ENCODE assay signal across 20 cellular contexts in the genomic region with DNA sequence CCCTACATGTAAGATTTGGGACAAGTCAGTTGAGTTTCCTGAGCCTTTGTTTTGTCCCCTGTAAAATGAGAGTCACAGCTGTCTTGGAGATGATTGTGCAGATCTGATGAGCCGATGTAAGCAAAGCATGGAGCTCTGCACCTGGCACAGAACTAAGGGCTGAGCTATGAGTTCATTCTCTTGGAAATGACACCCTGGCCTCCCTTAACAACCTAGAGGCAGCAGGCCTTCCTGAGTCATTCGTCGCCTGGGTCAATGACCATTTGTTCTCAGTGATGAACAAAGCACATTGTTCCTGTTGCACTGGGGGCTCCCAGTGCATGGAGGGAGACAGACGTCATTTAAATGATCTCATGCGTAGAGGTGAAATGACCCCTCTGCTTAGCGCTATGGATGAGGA.
A peak's percentile ranks its signal among the peaks of the same experiment; 100 is the strongest.
DNase-seq lines count a peak whose midpoint lies in the region; ATAC-seq and TF ChIP-seq lines count a peak whose summit lies in the region.
"Had no signal": no experiment of that assay in that cellular context is flagged by ENCODE, and none has a peak within 500 bp of the region (broad histone marks: within the 10 kb centered on the region; RNA-seq: fewer than 3 reads in every experiment).

No MANE protein-coding gene starts in this region.

- no peak overlapping the region for H3K4me3 Mint-ChIP-seq in Calu3 (ENCODE audit: low read depth, unreplicated experiment)
- H3K4me3 Mint-ChIP-seq in type B pancreatic cell: no peak overlapping the region
- H3K4me3 Mint-ChIP-seq: activated CD4-positive, alpha-beta T cell treated with anti-CD3 and anti-CD28 coated beads, Interleukin-2, amount 10 ng/mL, durations not matched to agents 24 days and 14 days; activated CD8-positive, alpha-beta memory T cell treated with anti-CD3 and anti-CD28 coated beads, Interleukin-2, amount 10 ng/mL, durations not matched to agents 7 days and 5 days; activated naive CD8-positive, alpha-beta T cell treated with anti-CD3 and anti-CD28 coated beads, Interleukin-2, amount 10 ng/mL, durations not matched to agents 7 days and 5 days; activated T-helper 17 cell treated with anti-CD3 and anti-CD28 coated beads, Interleukin-2, amount 50 U/mL, for 72 hours; IgD-negative memory B cell had no signal

- intact Hi-C loops in Calu3 (cut with micrococcal nuclease; ENCODE audit: unreplicated experiment): no loop called here

- H3K36me3 Mint-ChIP-seq in Calu3 (ENCODE audit: insufficient read depth, unreplicated experiment): no peaks in the 10 kb centered on the region
- no peaks in the 10 kb centered on the region for H3K36me3 Mint-ChIP-seq in type B pancreatic cell
- H3K36me3 Mint-ChIP-seq: activated CD8-positive, alpha-beta memory T cell treated with anti-CD3 and anti-CD28 coated beads, Interleukin-2, amount 10 ng/mL, durations not matched to agents 7 days and 5 days; activated naive CD8-positive, alpha-beta T cell treated with anti-CD3 and anti-CD28 coated beads, Interleukin-2, amount 10 ng/mL, durations not matched to agents 7 days and 5 days; IgD-negative memory B cell had no signal

- peak; percentile 56 for DNase-seq in Calu3
- peak in 40 of 58 donors; percentile 6 to 88 (median 38) for DNase-seq in anterior cingulate cortex (lab: John Stamatoyannopoulos, UW)
- DNase-seq in kidney tubule cell (ENCODE audit: low spot score): peak; percentile 39
- DNase-seq in renal cortical epithelial cell (ENCODE audit: low read depth): peak; percentile 22
- DNase-seq in NCI-H82 (lab: John Stamatoyannopoulos, UW): no peak
- no peak for DNase-seq in type B pancreatic cell (ENCODE audit: extremely low spot score, unreplicated experiment)
- DNase-seq: activated CD4-positive, alpha-beta T cell treated with anti-CD3 and anti-CD28 coated beads, Interleukin-2, amount 10 ng/mL, durations not matched to agents 24 days and 14 days; activated CD8-positive, alpha-beta memory T cell treated with anti-CD3 and anti-CD28 coated beads, Interleukin-2, amount 10 ng/mL, durations not matched to agents 7 days and 5 days; activated naive CD8-positive, alpha-beta T cell treated with anti-CD3 and anti-CD28 coated beads, Interleukin-2, amount 10 ng/mL, durations not matched to agents 7 days and 5 days; body of pancreas; esophagus squamous epithelium; H7; mucosa of descending colon; NCI-H1417 treated with DMSO at 0.1 percent for 48 hours; NCI-H524; SK-N-SH had no signal

- BruUV-seq in Calu3 (replicated peaks; lab: Mats Ljungman, UMichigan): no TSS peak

- TF ChIP-seq CTCF in Calu3 (IDR thresholded peaks at IDR 0.05; ENCODE audit: unreplicated experiment) (no peak), type B pancreatic cell (conservative IDR thresholded peaks at IDR 0.05) (no peak)

- no peak for ATAC-seq in GM19324 (IDR thresholded peaks at IDR 0.05; ENCODE audit: low FRiP score, unreplicated experiment)
- ATAC-seq: activated CD8-positive, alpha-beta memory T cell treated with anti-CD3 and anti-CD28 coated beads, Interleukin-2, amount 10 ng/mL, durations not matched to agents 7 days and 5 days; activated T-helper 17 cell treated with anti-CD3 and anti-CD28 coated beads, Interleukin-2, amount 50 U/mL, for 72 hours; body of pancreas; left lobe of liver; mucosa of descending colon had no signal

- H3K9me3 Mint-ChIP-seq in Calu3 (ENCODE audit: low read depth, unreplicated experiment): no peaks in the 10 kb centered on the region
- H3K9me3 Mint-ChIP-seq in type B pancreatic cell: no peaks in the 10 kb centered on the region
- H3K9me3 Mint-ChIP-seq: activated CD4-positive, alpha-beta T cell treated with anti-CD3 and anti-CD28 coated beads, Interleukin-2, amount 10 ng/mL, durations not matched to agents 24 days and 14 days; activated naive CD8-positive, alpha-beta T cell treated with anti-CD3 and anti-CD28 coated beads, Interleukin-2, amount 10 ng/mL, durations not matched to agents 7 days and 5 days; activated T-helper 17 cell treated with anti-CD3 and anti-CD28 coated beads, Interleukin-2, amount 50 U/mL, for 72 hours; IgD-negative memory B cell had no signal

- CTCF ChIA-PET in Calu3 (lab: Charles Lee): interaction anchor here (0.5 kb wide), 1 partner anchor 1010 kb away, joined by 4 read pairs; no protein-coding TSS in a partner anchor

- peaks cover 19% of the 10 kb centered on the region for H3K4me1 Mint-ChIP-seq in Calu3 (ENCODE audit: low read depth, unreplicated experiment)
- H3K4me1 Mint-ChIP-seq in type B pancreatic cell (ENCODE audit: unreplicated experiment): no peaks in the 10 kb centered on the region
- H3K4me1 Mint-ChIP-seq: activated CD4-positive, alpha-beta T cell treated with anti-CD3 and anti-CD28 coated beads, Interleukin-2, amount 10 ng/mL, durations not matched to agents 24 days and 14 days; activated CD8-positive, alpha-beta memory T cell treated with anti-CD3 and anti-CD28 coated beads, Interleukin-2, amount 10 ng/mL, durations not matched to agents 7 days and 5 days; activated naive CD8-positive, alpha-beta T cell treated with anti-CD3 and anti-CD28 coated beads, Interleukin-2, amount 10 ng/mL, durations not matched to agents 7 days and 5 days; activated T-helper 17 cell treated with anti-CD3 and anti-CD28 coated beads, Interleukin-2, amount 50 U/mL, for 72 hours; IgD-negative memory B cell had no signal

- peak overlapping the region; percentile 7 for H3K27ac Mint-ChIP-seq in Calu3 (ENCODE audit: unreplicated experiment)
- H3K27ac Mint-ChIP-seq in type B pancreatic cell: no peak overlapping the region
- H3K27ac Mint-ChIP-seq: activated CD4-positive, alpha-beta T cell treated with anti-CD3 and anti-CD28 coated beads, Interleukin-2, amount 10 ng/mL, durations not matched to agents 24 days and 14 days; activated CD8-positive, alpha-beta memory T cell treated with anti-CD3 and anti-CD28 coated beads, Interleukin-2, amount 10 ng/mL, durations not matched to agents 7 days and 5 days; activated naive CD8-positive, alpha-beta T cell treated with anti-CD3 and anti-CD28 coated beads, Interleukin-2, amount 10 ng/mL, durations not matched to agents 7 days and 5 days; activated T-helper 17 cell treated with anti-CD3 and anti-CD28 coated beads, Interleukin-2, amount 50 U/mL, for 72 hours had no signal

- H3K27me3 Mint-ChIP-seq in Calu3 (ENCODE audit: unreplicated experiment) (no peaks in the 10 kb centered on the region), type B pancreatic cell (no peaks in the 10 kb centered on the region)
- H3K27me3 Mint-ChIP-seq: activated CD4-positive, alpha-beta T cell treated with anti-CD3 and anti-CD28 coated beads, Interleukin-2, amount 10 ng/mL, durations not matched to agents 24 days and 14 days; activated CD8-positive, alpha-beta memory T cell treated with anti-CD3 and anti-CD28 coated beads, Interleukin-2, amount 10 ng/mL, durations not matched to agents 7 days and 5 days; activated naive CD8-positive, alpha-beta T cell treated with anti-CD3 and anti-CD28 coated beads, Interleukin-2, amount 10 ng/mL, durations not matched to agents 7 days and 5 days had no signal

Comparison
In these comparisons a context has a peak if more than half of its experiments do, and no peak if none do; other contexts are left out.
1. DNase-seq: peak in Calu3 (single experiment), anterior cingulate cortex (40 of 58), kidney tubule cell (single experiment) and renal cortical epithelial cell (single experiment); none in NCI-H82 (single experiment) and type B pancreatic cell (single experiment).